Comparison of ENCODE assay signal across 16 cellular contexts in the genomic region with DNA sequence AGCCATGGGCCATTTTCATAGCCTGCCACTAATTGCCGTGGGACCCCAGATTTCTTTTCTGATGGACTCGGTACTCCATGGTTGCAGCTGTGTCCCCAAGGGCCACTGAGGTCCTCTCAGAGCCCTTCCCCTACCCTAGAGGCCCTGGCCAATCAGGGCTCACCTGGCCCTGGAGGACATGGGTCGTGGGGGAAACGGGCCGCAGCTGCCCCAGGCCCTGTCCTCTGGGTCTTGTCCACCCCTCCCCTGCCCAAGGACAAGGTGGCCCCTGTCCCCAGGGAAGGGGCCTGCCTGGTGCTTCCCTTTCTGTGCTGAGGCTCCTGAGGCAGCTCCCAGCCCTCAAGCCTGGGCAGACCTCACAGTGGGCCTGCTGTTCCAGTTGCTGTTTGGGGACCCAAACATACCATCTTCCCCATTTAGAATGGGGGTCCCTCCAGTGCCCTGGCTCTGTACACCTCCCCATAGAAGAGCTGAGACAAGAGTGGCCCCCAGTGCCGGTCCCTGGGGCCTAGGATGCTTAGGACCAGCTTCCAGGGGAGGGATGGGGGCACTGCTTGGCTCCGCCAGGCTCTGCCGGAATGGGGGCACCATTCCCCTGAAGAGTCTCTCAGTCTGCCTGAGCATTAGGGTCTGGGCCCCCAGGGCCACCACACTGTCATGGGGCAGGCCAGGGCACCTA. TPM values are rescaled to one million over a fixed set of nuclear protein-coding genes. Genes with fewer than 3 reads are reported as not detected.
DNase-seq lines count a peak whose midpoint lies in the region; ATAC-seq and TF ChIP-seq lines count a peak whose summit lies in the region.
"Had no signal": no experiment of that assay in that cellular context is flagged by ENCODE, and none has a peak within 500 bp of the region (broad histone marks: within the 10 kb centered on the region; RNA-seq: fewer than 3 reads in every experiment).

No MANE protein-coding gene starts in this region.

- WGBS in spleen, 5 donors, result 72 to 91% (median 74%) methylated on average over 7 to 8 of the region's 8 CpGs

- H3K4me1 ChIP-seq in CD8-positive, alpha-beta T cell (ENCODE audit: insufficient read depth, low read length), result peaks cover 33% of the 10 kb centered on the region
- H3K4me1 ChIP-seq in lower lobe of right lung (peaks cover 81% of the 10 kb centered on the region), spleen (peaks cover 34 to 92% (median 76%) of the 10 kb centered on the region in 6 donors), colonic mucosa (peaks cover 14% of the 10 kb centered on the region)

- no peaks in the 10 kb centered on the region for H3K9me3 Mint-ChIP-seq in CD8-positive, alpha-beta T cell
- H3K9me3 Mint-ChIP-seq: activated CD4-positive, alpha-beta T cell treated with anti-CD3 and anti-CD28 coated beads, Interleukin-2, amount 10 ng/mL, durations not matched to agents 24 days and 14 days had no signal

- no peak overlapping the region for H3K4me3 ChIP-seq in CD8-positive, alpha-beta T cell (ENCODE audit: low read depth, low read length)
- H3K4me3 ChIP-seq in lower lobe of right lung (no peak overlapping the region), spleen (no peak overlapping the region), colonic mucosa (no peak overlapping the region)
- H3K4me3 ChIP-seq: left lung had no signal

- no peaks in the 10 kb centered on the region for H3K9me3 ChIP-seq in CD8-positive, alpha-beta T cell (ENCODE audit: low read length)
- H3K9me3 ChIP-seq in lower lobe of right lung (no peaks in the 10 kb centered on the region), spleen (no peaks in the 10 kb centered on the region), colonic mucosa (no peaks in the 10 kb centered on the region)
- H3K9me3 ChIP-seq: left lung had no signal

- POLR2A ChIA-PET in CD8-positive, alpha-beta T cell (lab: Charles Lee), result no interaction called here

- H3K4me3 Mint-ChIP-seq in CD8-positive, alpha-beta T cell, result peak overlapping the region; percentile 11
- H3K4me3 Mint-ChIP-seq: activated CD4-positive, alpha-beta T cell treated with anti-CD3 and anti-CD28 coated beads, Interleukin-2, amount 10 ng/mL, durations not matched to agents 24 days and 14 days had no signal

- H3K27ac ChIP-seq in CD8-positive, alpha-beta T cell (ENCODE audit: low read depth, low read length), result no peak overlapping the region
- H3K27ac ChIP-seq in angular gyrus (ENCODE audit: low read depth, low read length), result peak overlapping the region; percentile 98
- peak overlapping the region; percentile 73 for H3K27ac ChIP-seq in lower lobe of right lung
- H3K27ac ChIP-seq in spleen, result peak overlapping the region in 7 of 8 donors; percentile 35 to 100 (median 100)
- H3K27ac ChIP-seq in colonic mucosa, result no peak overlapping the region

- H3K27ac Mint-ChIP-seq in CD8-positive, alpha-beta T cell, result peak overlapping the region; percentile 45
- H3K27ac Mint-ChIP-seq: activated CD4-positive, alpha-beta T cell treated with anti-CD3 and anti-CD28 coated beads, Interleukin-2, amount 10 ng/mL, durations not matched to agents 24 days and 14 days had no signal

- H3K4me1 Mint-ChIP-seq in CD8-positive, alpha-beta T cell (ENCODE audit: low read depth), result peaks cover 48% of the 10 kb centered on the region

- ATAC-seq in CD8-positive, alpha-beta T cell, result no peak
- no peak for ATAC-seq in lower lobe of right lung
- no peak for ATAC-seq in GM19455 (IDR thresholded peaks at IDR 0.05; ENCODE audit: unreplicated experiment)
- no peak for ATAC-seq in GM18511 (IDR thresholded peaks at IDR 0.05; ENCODE audit: unreplicated experiment)
- ATAC-seq: left lung, sciatic nerve had no signal

- no peaks in the 10 kb centered on the region for H3K27me3 Mint-ChIP-seq in CD8-positive, alpha-beta T cell (ENCODE audit: low read depth)
- H3K27me3 Mint-ChIP-seq: activated CD4-positive, alpha-beta T cell treated with anti-CD3 and anti-CD28 coated beads, Interleukin-2, amount 10 ng/mL, durations not matched to agents 24 days and 14 days had no signal

- H3K36me3 ChIP-seq in CD8-positive, alpha-beta T cell (ENCODE audit: insufficient read depth, low read length), result no peaks in the 10 kb centered on the region
- H3K36me3 ChIP-seq in lower lobe of right lung (no peaks in the 10 kb centered on the region), spleen (peaks cover 0 to 45% (median 0%) of the 10 kb centered on the region in 6 donors), colonic mucosa (no peaks in the 10 kb centered on the region)
- H3K36me3 ChIP-seq: left lung had no signal

- TF ChIP-seq CTCF in CD8-positive, alpha-beta T cell (IDR thresholded peaks at IDR 0.05), result no peak
- no peak for TF ChIP-seq CTCF in lower lobe of right lung (IDR thresholded peaks at IDR 0.05)
- no peak for TF ChIP-seq CTCF in spleen (IDR thresholded peaks at IDR 0.05 in 8 of 11, conservative IDR thresholded peaks at IDR 0.05 in 3 of 11)
- TF ChIP-seq CTCF in colonic mucosa (IDR thresholded peaks at IDR 0.05), result no peak

- CTCF ChIA-PET in CD8-positive, alpha-beta T cell (lab: Charles Lee), result interaction anchor here (2.2 to 5.6 kb wide), 2 partner anchors 40 to 187 kb away, joined by 7 to 34 read pairs; no protein-coding TSS in a partner anchor

- H3K27me3 ChIP-seq in CD8-positive, alpha-beta T cell (ENCODE audit: insufficient read depth, low read length), result no peaks in the 10 kb centered on the region
- H3K27me3 ChIP-seq in lower lobe of right lung (ENCODE audit: low read depth) (no peaks in the 10 kb centered on the region), spleen (replicated peaks in 1 of 7) (no peaks in the 10 kb centered on the region), colonic mucosa (no peaks in the 10 kb centered on the region)
- H3K27me3 ChIP-seq: left lung had no signal

- intact Hi-C loops in CD8-positive, alpha-beta T cell (cut with DNase I, micrococcal nuclease), result no loop called here
- intact Hi-C loops in lower lobe of right lung (cut with DNase I) (no loop called here), spleen (cut with DNase I; ENCODE audit: low total_unique reads) (no loop called here), colonic mucosa (cut with DNase I) (no loop called here)

- peak overlapping the region in 1 of 2 donors; percentile 24 for H3K9ac ChIP-seq in colonic mucosa (ENCODE audit: low read depth in 2 of 2, low read length in 2 of 2)

- DNase-seq in CD8-positive, alpha-beta T cell, result no peak
- DNase-seq in lower lobe of right lung (peak; percentile 37), spleen (no peak), colonic mucosa (no peak), T-helper 1 cell (no peak)
- DNase-seq: activated CD4-positive, alpha-beta T cell treated with anti-CD3 and anti-CD28 coated beads, Interleukin-2, amount 10 ng/mL, durations not matched to agents 24 days and 14 days; activated effector memory CD4-positive, alpha-beta T cell treated with Interleukin-2 at 50 U/mL for 16 hours; Calu3; dermis blood vessel endothelial cell; H7; left lung; NCI-H187 treated with DMSO at 0.1 percent for 48 hours had no signal

- TF ChIP-seq POLR2A in spleen (IDR thresholded peaks at IDR 0.05), result no peak

- peaks cover 16% of the 10 kb centered on the region for H3K36me3 Mint-ChIP-seq in CD8-positive, alpha-beta T cell

RNA-seq across cellular contexts. Expression of a gene that starts 3.2 kb away (rescaled TPM):
- 10 to 100 TPM; 60.2 to 61.4 TPM for total RNA-seq in CD8-positive, alpha-beta T cell
- total RNA-seq in lower lobe of right lung (101 TPM), spleen (100 to 1,000 TPM in 4 of 7 donors, 10 to 100 TPM in 3; 60.2 to 114 (median 100) TPM), colonic mucosa (100 to 1,000 TPM; 117 to 127 TPM)
- 100 to 1,000 TPM in 1 of 3 donors, 10 to 100 TPM in 2; 42.0 to 101 (median 42.5) TPM for polyA plus RNA-seq in spleen

RNA-seq across cellular contexts. Expression of a gene that starts 19.8 kb away (rescaled TPM):
- total RNA-seq in CD8-positive, alpha-beta T cell, result 10 to 100 TPM; 14.5 to 17.5 TPM
- total RNA-seq in lower lobe of right lung, result 60.1 TPM
- 100 to 1,000 TPM in 3 of 7 donors, 10 to 100 TPM in 4; 52.1 to 212 (median 81.1) TPM for total RNA-seq in spleen
- polyA plus RNA-seq in spleen, result 10 to 100 TPM; 33.4 to 42.8 (median 36.2) TPM
- total RNA-seq in colonic mucosa, result 10 to 100 TPM; 18.8 to 33.1 TPM

RNA-seq across cellular contexts. Expression of a gene that starts 29.4 kb away (rescaled TPM):
- not detected for total RNA-seq in CD8-positive, alpha-beta T cell
- total RNA-seq in lower lobe of right lung, result 11.0 TPM
- total RNA-seq in spleen, result 10 to 100 TPM in 4 of 7 donors, 1 to 10 TPM in 3; 1.8 to 28.3 (median 11.8) TPM
- 1 to 10 TPM; 7.4 to 8.5 (median 7.8) TPM for polyA plus RNA-seq in spleen
- total RNA-seq in colonic mucosa, result 1 to 10 TPM; 7.7 to 8.1 TPM

RNA-seq across cellular contexts. Expression of a gene that starts 50.3 kb away (rescaled TPM):
- total RNA-seq in CD8-positive, alpha-beta T cell, result 1 to 10 TPM in 1 of 2 experiments, under 1 TPM in 1; 0.78 to 1.4 TPM
- total RNA-seq in lower lobe of right lung (49.0 TPM), spleen (10 to 100 TPM; 42.2 to 84.6 (median 54.6) TPM), colonic mucosa (1 to 10 TPM; 1.7 to 2.7 TPM)
- 10 to 100 TPM; 14.0 to 66.7 (median 50.3) TPM for polyA plus RNA-seq in spleen
- total RNA-seq: Calu3 had no signal

RNA-seq across cellular contexts. Expression of a gene that starts 51.4 kb away (rescaled TPM):
- 100 to 1,000 TPM; 268 to 278 TPM for total RNA-seq in CD8-positive, alpha-beta T cell
- total RNA-seq in lower lobe of right lung (152 TPM), spleen (100 to 1,000 TPM; 105 to 229 (median 147) TPM), colonic mucosa (100 to 1,000 TPM; 122 to 339 TPM)
- polyA plus RNA-seq in spleen, result 100 to 1,000 TPM in 1 of 3 donors, 10 to 100 TPM in 2; 77.1 to 153 (median 79.9) TPM

Comparison
In these comparisons a context has a peak if more than half of its experiments do, and no peak if none do; other contexts are left out.
1. H3K27ac ChIP-seq: peak in angular gyrus (single experiment), lower lobe of right lung (single experiment) and spleen (7 of 8); none in CD8-positive, alpha-beta T cell (single experiment) and colonic mucosa (single experiment).